Comparison of ENCODE assay signal across 1 cellular context in the genomic region with DNA sequence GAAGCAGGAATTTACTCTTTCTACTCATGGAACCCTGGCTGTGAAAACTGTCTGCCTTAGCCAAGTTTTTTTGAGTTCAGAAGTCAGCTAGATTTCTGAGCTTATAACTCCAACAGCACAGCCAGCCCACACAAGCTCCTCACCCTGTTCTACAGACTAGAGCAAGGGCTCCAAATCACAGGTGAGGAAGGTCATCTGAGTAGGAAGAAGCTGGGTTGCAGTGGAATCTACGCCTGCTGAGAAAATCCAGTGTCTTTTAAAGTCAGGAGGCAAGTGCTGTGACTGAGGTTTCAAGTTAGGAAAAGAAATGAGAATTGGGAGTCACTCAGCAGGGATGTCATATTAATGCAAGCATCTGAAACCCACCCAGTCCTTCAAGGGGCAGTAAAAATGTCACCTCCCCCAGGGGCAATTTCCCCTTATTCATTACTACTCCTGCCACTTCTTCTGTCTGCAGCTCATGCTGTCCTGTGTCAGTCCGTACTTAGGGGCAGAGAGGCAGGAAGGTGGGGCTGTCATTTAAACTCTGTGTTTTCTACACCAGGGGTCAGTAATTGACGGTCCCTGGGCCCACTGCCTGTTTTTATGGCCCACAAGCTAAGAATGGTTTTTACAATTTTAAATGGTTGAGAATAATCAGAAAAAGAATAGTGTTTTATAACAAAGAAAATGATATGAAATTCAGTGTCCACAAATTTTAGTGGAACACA.
TF ChIP-seq lines count a peak whose summit lies in the region.

No MANE protein-coding gene starts in this region.

TF ChIP-seq in GM12878, 131 proteins besides CTCF, POLR2A, EP300 and RAD21 (continued from another document):
- TF ChIP-seq, protein P1, sequence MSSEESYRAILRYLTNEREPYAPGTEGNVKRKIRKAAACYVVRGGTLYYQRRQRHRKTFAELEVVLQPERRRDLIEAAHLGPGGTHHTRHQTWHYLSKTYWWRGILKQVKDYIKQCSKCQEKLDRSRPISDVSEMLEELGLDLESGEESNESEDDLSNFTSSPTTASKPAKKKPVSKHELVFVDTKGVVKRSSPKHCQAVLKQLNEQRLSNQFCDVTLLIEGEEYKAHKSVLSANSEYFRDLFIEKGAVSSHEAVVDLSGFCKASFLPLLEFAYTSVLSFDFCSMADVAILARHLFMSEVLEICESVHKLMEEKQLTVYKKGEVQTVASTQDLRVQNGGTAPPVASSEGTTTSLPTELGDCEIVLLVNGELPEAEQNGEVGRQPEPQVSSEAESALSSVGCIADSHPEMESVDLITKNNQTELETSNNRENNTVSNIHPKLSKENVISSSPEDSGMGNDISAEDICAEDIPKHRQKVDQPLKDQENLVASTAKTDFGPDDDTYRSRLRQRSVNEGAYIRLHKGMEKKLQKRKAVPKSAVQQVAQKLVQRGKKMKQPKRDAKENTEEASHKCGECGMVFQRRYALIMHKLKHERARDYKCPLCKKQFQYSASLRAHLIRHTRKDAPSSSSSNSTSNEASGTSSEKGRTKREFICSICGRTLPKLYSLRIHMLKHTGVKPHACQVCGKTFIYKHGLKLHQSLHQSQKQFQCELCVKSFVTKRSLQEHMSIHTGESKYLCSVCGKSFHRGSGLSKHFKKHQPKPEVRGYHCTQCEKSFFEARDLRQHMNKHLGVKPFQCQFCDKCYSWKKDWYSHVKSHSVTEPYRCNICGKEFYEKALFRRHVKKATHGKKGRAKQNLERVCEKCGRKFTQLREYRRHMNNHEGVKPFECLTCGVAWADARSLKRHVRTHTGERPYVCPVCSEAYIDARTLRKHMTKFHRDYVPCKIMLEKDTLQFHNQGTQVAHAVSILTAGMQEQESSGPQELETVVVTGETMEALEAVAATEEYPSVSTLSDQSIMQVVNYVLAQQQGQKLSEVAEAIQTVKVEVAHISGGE (CRISPR knock-in tag; IDR thresholded peaks at IDR 0.05) = no peak
- TF ChIP-seq, protein P2, sequence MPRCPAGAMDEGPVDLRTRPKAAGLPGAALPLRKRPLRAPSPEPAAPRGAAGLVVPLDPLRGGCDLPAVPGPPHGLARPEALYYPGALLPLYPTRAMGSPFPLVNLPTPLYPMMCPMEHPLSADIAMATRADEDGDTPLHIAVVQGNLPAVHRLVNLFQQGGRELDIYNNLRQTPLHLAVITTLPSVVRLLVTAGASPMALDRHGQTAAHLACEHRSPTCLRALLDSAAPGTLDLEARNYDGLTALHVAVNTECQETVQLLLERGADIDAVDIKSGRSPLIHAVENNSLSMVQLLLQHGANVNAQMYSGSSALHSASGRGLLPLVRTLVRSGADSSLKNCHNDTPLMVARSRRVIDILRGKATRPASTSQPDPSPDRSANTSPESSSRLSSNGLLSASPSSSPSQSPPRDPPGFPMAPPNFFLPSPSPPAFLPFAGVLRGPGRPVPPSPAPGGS (IDR thresholded peaks at IDR 0.05; ENCODE audit: borderline replicate concordance, insufficient read depth, low read depth, low read length, poor library complexity, severe bottlenecking) = no peak
- TF ChIP-seq SREBF2 (IDR thresholded peaks at IDR 0.05; ENCODE audit: low read length) = no peak
- no peak for TF ChIP-seq EED (IDR thresholded peaks at IDR 0.05; ENCODE audit: low read depth)
- no peak for TF ChIP-seq HDAC6 (IDR thresholded peaks at IDR 0.05; ENCODE audit: unreplicated experiment)
- no peak for TF ChIP-seq DPF2 (IDR thresholded peaks at IDR 0.05)
- no peak for TF ChIP-seq MYB (IDR thresholded peaks at IDR 0.05; ENCODE audit: borderline replicate concordance, low read depth, low read length)
- no peak for TF ChIP-seq MLLT1 (IDR thresholded peaks at IDR 0.05)
